16 cellular contexts compared by ENCODE assay signal in the genomic region with DNA sequence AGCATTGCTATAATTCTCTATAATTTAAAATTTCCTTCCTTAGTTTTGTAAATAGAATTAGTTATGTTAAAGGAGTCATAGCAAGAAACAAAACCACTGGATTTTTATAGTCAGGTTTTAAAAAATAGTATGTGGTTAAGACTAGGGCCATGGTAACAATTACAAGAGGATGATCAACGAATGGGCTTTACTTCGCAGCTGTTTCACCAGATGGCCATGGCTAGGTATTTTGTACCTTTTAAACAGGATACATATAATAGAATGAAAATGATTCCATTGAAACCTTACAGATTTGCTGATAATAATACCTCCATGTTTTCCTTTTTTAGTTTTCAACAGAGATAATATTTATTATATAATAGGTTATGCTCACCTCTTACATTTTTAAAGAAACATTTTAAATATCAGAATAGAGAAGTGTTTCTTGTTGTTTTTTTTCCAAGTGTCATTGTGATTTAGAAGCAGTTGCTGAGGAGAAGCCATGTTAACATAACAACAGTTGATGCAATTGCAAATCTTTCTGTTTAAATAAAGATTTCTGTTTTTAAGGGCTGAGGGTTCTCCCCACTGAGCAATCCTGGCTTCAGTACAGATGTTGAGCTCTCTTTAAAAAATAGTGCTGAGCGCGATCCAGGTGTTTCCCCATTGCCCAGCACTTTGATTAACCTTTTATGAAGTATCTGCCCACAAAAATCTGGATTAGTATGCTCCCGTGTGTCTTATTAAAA.
"Had no signal": no experiment of that assay in that cellular context is flagged by ENCODE, and none has a peak within 500 bp of the region (broad histone marks: within the 10 kb centered on the region; RNA-seq: fewer than 3 reads in every experiment).

No MANE protein-coding gene starts in this region.

- H3K36me3 ChIP-seq: neutrophil, upper lobe of right lung, WERI-Rb-1 had no signal

- H3K4me1 Mint-ChIP-seq: naive thymus-derived CD4-positive, alpha-beta T cell; stimulated activated naive CD8-positive, alpha-beta T cell treated with anti-CD3 and anti-CD28 coated beads, Interleukin-15, amount 100 ng/mL, for 72 hours had no signal

- DNase-seq: activated CD4-positive, alpha-beta T cell treated with anti-CD3 and anti-CD28 coated beads for 48 hours; activated naive CD4-positive, alpha-beta T cell treated with anti-CD3 and anti-CD28 coated beads for 36 hours; caudate nucleus; cortex of kidney; effector memory CD8-positive, alpha-beta T cell; erythroblast; naive thymus-derived CD4-positive, alpha-beta T cell; posterior cingulate gyrus; stimulated activated CD4-positive, alpha-beta T cell treated with anti-CD3 and anti-CD28 coated beads, Interleukin-4, amount 100 ng/mL, for 4 hours; stimulated activated naive CD8-positive, alpha-beta T cell treated with anti-CD3 and anti-CD28 coated beads, Interleukin-15, amount 100 ng/mL, for 72 hours; T-helper 1 cell; testis; upper lobe of right lung; WERI-Rb-1 had no signal

- H3K27me3 Mint-ChIP-seq: effector memory CD8-positive, alpha-beta T cell; naive thymus-derived CD4-positive, alpha-beta T cell; stimulated activated naive CD8-positive, alpha-beta T cell treated with anti-CD3 and anti-CD28 coated beads, Interleukin-15, amount 100 ng/mL, for 72 hours had no signal

- H3K4me1 ChIP-seq: testis, upper lobe of right lung had no signal

- H3K9me3 ChIP-seq: neutrophil, testis, upper lobe of right lung had no signal

- H3K4me3 ChIP-seq: testis, upper lobe of right lung had no signal

- H3K36me3 Mint-ChIP-seq: naive thymus-derived CD4-positive, alpha-beta T cell had no signal

- H3K4me3 Mint-ChIP-seq: activated naive CD4-positive, alpha-beta T cell treated with anti-CD3 and anti-CD28 coated beads for 36 hours; activated T-helper 1 cell treated with anti-CD3 and anti-CD28 coated beads, Interleukin-12 subunit alpha, Interleukin-12 subunit beta, Interleukin-2, Interleukin-4 antibody, amounts not matched to agents 30 ng/mL and 10 ng/mL and 1 ng/mL, durations not matched to agents 14 hours and 24 hours and 36 hours; effector memory CD8-positive, alpha-beta T cell; naive thymus-derived CD4-positive, alpha-beta T cell; stimulated activated naive CD8-positive, alpha-beta T cell treated with anti-CD3 and anti-CD28 coated beads, Interleukin-15, amount 100 ng/mL, for 72 hours had no signal

- H3K27me3 ChIP-seq: neutrophil, testis, upper lobe of right lung had no signal

- H3K27ac Mint-ChIP-seq: activated naive CD4-positive, alpha-beta T cell treated with anti-CD3 and anti-CD28 coated beads for 36 hours; activated T-helper 1 cell treated with anti-CD3 and anti-CD28 coated beads, Interleukin-12 subunit alpha, Interleukin-12 subunit beta, Interleukin-2, Interleukin-4 antibody, amounts not matched to agents 30 ng/mL and 10 ng/mL and 1 ng/mL, durations not matched to agents 14 hours and 24 hours and 36 hours; effector memory CD8-positive, alpha-beta T cell; stimulated activated naive CD8-positive, alpha-beta T cell treated with anti-CD3 and anti-CD28 coated beads, Interleukin-15, amount 100 ng/mL, for 72 hours had no signal

- ATAC-seq: effector memory CD8-positive, alpha-beta T cell; naive thymus-derived CD4-positive, alpha-beta T cell; stimulated activated naive CD8-positive, alpha-beta T cell treated with anti-CD3 and anti-CD28 coated beads, Interleukin-15, amount 100 ng/mL, for 72 hours; upper lobe of right lung had no signal

- H3K27ac ChIP-seq: neutrophil, testis, upper lobe of right lung, WERI-Rb-1 had no signal
